Comparison of ENCODE assay signal across 18 cellular contexts in the genomic region with DNA sequence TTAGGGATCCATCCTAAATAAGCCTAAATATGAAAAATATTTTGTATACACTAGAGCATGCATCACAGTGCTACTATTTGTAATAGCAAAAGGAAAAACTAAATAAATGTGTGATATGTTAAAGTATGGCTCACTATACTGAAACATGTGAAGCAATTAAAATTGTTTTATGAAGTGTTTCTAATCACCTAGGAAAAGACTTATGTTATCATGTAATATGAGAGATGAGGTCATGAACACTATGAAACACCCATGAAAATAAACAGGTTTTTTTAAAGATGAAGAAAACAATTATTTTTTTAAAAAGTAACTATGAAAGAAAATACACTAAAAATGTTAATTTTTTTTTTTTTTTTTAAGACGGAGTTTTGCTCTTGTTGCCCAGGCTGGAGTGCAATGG.
"Had no signal": no experiment of that assay in that cellular context is flagged by ENCODE, and none has a peak within 500 bp of the region (broad histone marks: within the 10 kb centered on the region; RNA-seq: fewer than 3 reads in every experiment).

No MANE protein-coding gene starts in this region.

- H3K27ac ChIP-seq: cardiac muscle cell, left lung, prostate gland, right atrium auricular region, testis had no signal

- H3K36me3 ChIP-seq: adrenal gland, cardiac muscle cell, left lung, prostate gland, right atrium auricular region had no signal

- H3K27ac Mint-ChIP-seq: activated naive CD4-positive, alpha-beta T cell treated with anti-CD3 and anti-CD28 coated beads, Interleukin-2, amount 50 U/mL, for 72 hours; activated T-cell treated with anti-CD3 and anti-CD28 coated beads, Interleukin-2, amount 50 U/mL, for 72 hours; type B pancreatic cell had no signal

- H3K4me3 Mint-ChIP-seq: activated T-cell treated with anti-CD3 and anti-CD28 coated beads, Interleukin-2, amount 50 U/mL, for 72 hours; type B pancreatic cell had no signal

- ATAC-seq: activated naive CD4-positive, alpha-beta T cell treated with anti-CD3 and anti-CD28 coated beads, Interleukin-2, amount 50 U/mL, for 72 hours; activated T-cell treated with anti-CD3 and anti-CD28 coated beads, Interleukin-2, amount 50 U/mL, for 72 hours; left lung had no signal

- DNase-seq: activated CD4-positive, alpha-beta T cell treated with anti-CD3 and anti-CD28 coated beads, Interleukin-2, amount 50 U/mL, for 4 hours; activated effector memory CD4-positive, alpha-beta T cell treated with anti-CD3 and anti-CD28 coated beads, Interleukin-2, amount 50 U/mL, for 16 hours; activated T-cell treated with anti-CD3 and anti-CD28 coated beads, Interleukin-2, amount 50 U/mL, for 72 hours; adrenal gland; foreskin melanocyte; left lung; stimulated activated CD4-positive, alpha-beta T cell treated with anti-CD3 and anti-CD28 coated beads, Interleukin-15, amount 100 ng/mL, for 24 hours; stimulated activated CD4-positive, alpha-beta T cell treated with anti-CD3 and anti-CD28 coated beads, Interleukin-2, amount 100 ng/mL, for 48 hours; testis had no signal

- H3K9me3 ChIP-seq: adrenal gland, left lung, prostate gland, right atrium auricular region, testis had no signal

- H3K36me3 Mint-ChIP-seq: activated naive CD4-positive, alpha-beta T cell treated with anti-CD3 and anti-CD28 coated beads, Interleukin-2, amount 50 U/mL, for 72 hours; type B pancreatic cell had no signal

- H3K9me3 Mint-ChIP-seq: activated naive CD4-positive, alpha-beta T cell treated with anti-CD3 and anti-CD28 coated beads, Interleukin-2, amount 50 U/mL, for 72 hours; activated T-cell treated with anti-CD3 and anti-CD28 coated beads, Interleukin-2, amount 50 U/mL, for 72 hours; type B pancreatic cell had no signal

- H3K4me1 ChIP-seq: prostate gland, testis had no signal

- H3K27me3 Mint-ChIP-seq: type B pancreatic cell had no signal

- H3K27me3 ChIP-seq: adrenal gland, cardiac muscle cell, dorsolateral prefrontal cortex, left lung, right atrium auricular region, testis had no signal

- FAIRE-seq: astrocyte, colon, TTC549 had no signal

- H3K4me3 ChIP-seq: adrenal gland, cardiac muscle cell, left lung, prostate gland, right atrium auricular region, testis had no signal
